Comparison of ENCODE assay signal across 26 cellular contexts in genomic region chr4:8396762-8397406, GRCh38.
"Had no signal": no experiment of that assay in that cellular context is flagged by ENCODE, and none has a peak within 500 bp of the region (broad histone marks: within the 10 kb centered on the region; RNA-seq: fewer than 3 reads in every experiment).

No MANE protein-coding gene starts in this region.

- H3K4me2 ChIP-seq: hepatocyte had no signal

- H3K27ac ChIP-seq: gastrocnemius medialis, hepatocyte, left ventricle myocardium inferior, testis, transverse colon had no signal

- H3K4me1 Mint-ChIP-seq: central memory CD8-positive, alpha-beta T cell had no signal

- H3K27me3 Mint-ChIP-seq: activated B cell treated with CpG ODN at 0.5 μM for 24 hours; activated CD8-positive, alpha-beta memory T cell treated with anti-CD3 and anti-CD28 coated beads, Interleukin-2, amount 10 ng/mL, durations not matched to agents 7 days and 5 days; activated naive CD8-positive, alpha-beta T cell; central memory CD8-positive, alpha-beta T cell had no signal

- H3K4me3 Mint-ChIP-seq: activated B cell treated with CpG ODN at 0.5 μM for 24 hours; activated CD8-positive, alpha-beta memory T cell treated with anti-CD3 and anti-CD28 coated beads, Interleukin-2, amount 10 ng/mL, durations not matched to agents 7 days and 5 days; activated CD8-positive, alpha-beta T cell treated with anti-CD3 and anti-CD28 coated beads, Interleukin-2, amount 10 ng/mL, durations not matched to agents 7 days and 5 days; activated naive CD8-positive, alpha-beta T cell; activated T-cell treated with anti-CD3 and anti-CD28 coated beads, Interleukin-2, amount 50 U/mL, for 72 hours; central memory CD8-positive, alpha-beta T cell; neural crest cell had no signal

- DNase-seq: activated B cell treated with CpG ODN at 0.5 μM for 24 hours; activated CD4-positive, alpha-beta T cell treated with anti-CD3 and anti-CD28 coated beads, Interleukin-2, amount 50 U/mL, for 1 hour; activated CD8-positive, alpha-beta memory T cell treated with anti-CD3 and anti-CD28 coated beads, Interleukin-2, amount 10 ng/mL, durations not matched to agents 7 days and 5 days; activated CD8-positive, alpha-beta T cell treated with anti-CD3 and anti-CD28 coated beads, Interleukin-2, amount 10 ng/mL, durations not matched to agents 7 days and 5 days; activated naive CD4-positive, alpha-beta T cell; activated T-cell treated with anti-CD3 and anti-CD28 coated beads for 4 hours; activated T-cell treated with anti-CD3 and anti-CD28 coated beads, Interleukin-2, amount 50 U/mL, for 72 hours; anterior cingulate cortex; effector memory CD4-positive, alpha-beta T cell; erythroblast; gastrocnemius medialis; glutamatergic neuron; kidney glomerular epithelial cell; left ventricle myocardium inferior; occipital lobe; stimulated activated CD4-positive, alpha-beta T cell treated with anti-CD3 and anti-CD28 coated beads, Interleukin-15, amount 100 ng/mL, for 24 hours; stimulated activated CD4-positive, alpha-beta T cell treated with anti-CD3 and anti-CD28 coated beads, Interleukin-2, amount 100 ng/mL, for 24 hours; stimulated activated naive CD4-positive, alpha-beta T cell treated with Interleukin-2 at 50 U/mL for 16 hours; T-helper 2 cell; testis; transverse colon had no signal

- H3K4me3 ChIP-seq: gastrocnemius medialis, hepatocyte, left ventricle myocardium inferior, right atrium auricular region, testis, transverse colon had no signal

- H3K27ac Mint-ChIP-seq: activated B cell treated with CpG ODN at 0.5 μM for 24 hours; activated CD8-positive, alpha-beta memory T cell treated with anti-CD3 and anti-CD28 coated beads, Interleukin-2, amount 10 ng/mL, durations not matched to agents 7 days and 5 days; activated CD8-positive, alpha-beta T cell treated with anti-CD3 and anti-CD28 coated beads, Interleukin-2, amount 10 ng/mL, durations not matched to agents 7 days and 5 days; activated naive CD8-positive, alpha-beta T cell; activated T-cell treated with anti-CD3 and anti-CD28 coated beads, Interleukin-2, amount 50 U/mL, for 72 hours had no signal

- H3K36me3 Mint-ChIP-seq: activated CD8-positive, alpha-beta memory T cell treated with anti-CD3 and anti-CD28 coated beads, Interleukin-2, amount 10 ng/mL, durations not matched to agents 7 days and 5 days; activated naive CD8-positive, alpha-beta T cell had no signal

- H3K9me3 Mint-ChIP-seq: activated B cell treated with CpG ODN at 0.5 μM for 24 hours; activated T-cell treated with anti-CD3 and anti-CD28 coated beads, Interleukin-2, amount 50 U/mL, for 72 hours; central memory CD8-positive, alpha-beta T cell; neural crest cell had no signal

- H3K79me2 ChIP-seq: hepatocyte had no signal

- H3K27me3 ChIP-seq: gastrocnemius medialis, hepatocyte, right atrium auricular region, testis, transverse colon had no signal

- H3K9me3 ChIP-seq: gastrocnemius medialis, left ventricle myocardium inferior, right atrium auricular region, testis, transverse colon had no signal

- H2AFZ ChIP-seq: hepatocyte had no signal

- ATAC-seq: activated CD8-positive, alpha-beta memory T cell treated with anti-CD3 and anti-CD28 coated beads, Interleukin-2, amount 10 ng/mL, durations not matched to agents 7 days and 5 days; activated CD8-positive, alpha-beta T cell treated with anti-CD3 and anti-CD28 coated beads, Interleukin-2, amount 10 ng/mL, durations not matched to agents 7 days and 5 days; activated T-cell treated with anti-CD3 and anti-CD28 coated beads, Interleukin-2, amount 50 U/mL, for 72 hours; gastrocnemius medialis had no signal
